Comparison of ENCODE assay signal across 8 cellular contexts in the genomic region with DNA sequence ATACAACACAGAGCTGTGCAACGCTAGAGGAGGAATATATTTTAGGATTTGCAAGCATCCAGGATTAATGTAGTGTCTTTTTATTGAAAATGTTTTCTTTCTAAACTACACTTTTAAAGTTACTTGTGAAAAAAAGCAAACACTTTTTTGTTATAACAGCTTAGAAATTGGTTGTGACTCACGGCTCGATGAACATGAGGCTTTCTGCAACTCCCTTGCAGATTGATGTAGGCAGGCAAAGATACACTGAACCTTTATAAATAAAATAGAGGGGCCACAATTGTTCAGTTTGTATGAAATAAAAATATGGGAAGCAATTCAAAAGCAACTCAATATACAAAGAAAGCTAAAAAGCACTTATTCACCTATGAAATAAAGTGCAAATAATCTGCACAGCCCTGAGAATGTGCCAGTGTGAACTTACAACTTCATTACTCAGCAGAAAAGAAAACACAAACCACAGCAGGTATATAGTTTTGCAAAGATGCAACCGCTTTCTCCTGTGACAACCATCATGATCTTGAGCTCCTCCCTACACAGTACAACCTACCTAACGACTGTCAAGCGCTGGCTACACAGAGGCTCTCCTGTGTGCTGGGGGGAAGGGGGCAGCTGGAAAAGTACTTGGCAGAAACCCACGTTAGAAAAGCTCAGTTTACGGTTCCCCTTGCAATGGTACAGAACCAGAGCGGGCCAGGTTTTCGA. TPM values are rescaled to one million over a fixed set of nuclear protein-coding genes. Genes with fewer than 3 reads are reported as not detected.
DNase-seq lines count a peak whose midpoint lies in the region; ATAC-seq and TF ChIP-seq lines count a peak whose summit lies in the region.

No MANE protein-coding gene starts in this region.

- H3K79me1 ChIP-seq in IMR-90 (ENCODE audit: low read depth in 1 of 2, low read length in 2 of 2): peaks cover 10 to 47% of the 10 kb centered on the region in 2 experiments

- POLR2A ChIA-PET in IMR-90 (lab: Charles Lee; ENCODE audit: unreplicated experiment): no interaction called here

- dilution Hi-C loops in IMR-90 (cut with HindIII; ENCODE audit: low sequenced_read_pairs, unreplicated experiment): no loop called here

- peak overlapping the region; percentile 94 for H2AK9ac ChIP-seq in IMR-90 (replicated peaks; ENCODE audit: low read depth, low read length, poor library complexity)

- peak overlapping the region; percentile 97 for H3K27ac ChIP-seq in IMR-90 (ENCODE audit: insufficient read depth, low read length)
- peak overlapping the region; percentile 95 to 98 for H3K27ac ChIP-seq in ascending aorta
- peak overlapping the region; percentile 92 to 99 (median 97) for H3K27ac ChIP-seq in stomach

- peak overlapping the region; percentile 82 for H3K23ac ChIP-seq in IMR-90 (ENCODE audit: low read depth, low read length)

- H3K27me3 ChIP-seq in IMR-90 (ENCODE audit: control insufficient read depth, insufficient read depth, low read length) (no peaks in the 10 kb centered on the region), ascending aorta (no peaks in the 10 kb centered on the region), stomach (no peaks in the 10 kb centered on the region)

- CTCF ChIA-PET in IMR-90 (lab: Yijun Ruan, JAX): interaction anchor here (0.7 to 1.2 kb wide), 3 partner anchors 12 to 134 kb away, joined by 4 to 5 read pairs (median 4); no protein-coding TSS in a partner anchor

- H3K4ac ChIP-seq in IMR-90 (ENCODE audit: low read depth, low read length): peak overlapping the region; percentile 82

- no peak overlapping the region for H2BK20ac ChIP-seq in IMR-90 (ENCODE audit: low read depth, low read length)

- TF ChIP-seq POLR2A in IMR-90 (IDR thresholded peaks at IDR 0.05; ENCODE audit: low read depth, low read length): no peak
- TF ChIP-seq POLR2A in stomach (IDR thresholded peaks at IDR 0.05): no peak

- H3K4me3 ChIP-seq in IMR-90 (ENCODE audit: insufficient read depth, low read depth, low read length) (peak overlapping the region; percentile 87), ascending aorta (peak overlapping the region; percentile 87), stomach (peak overlapping the region; percentile 79 to 89 (median 82))

- H3K9ac ChIP-seq in IMR-90 (ENCODE audit: low read depth, low read length): peak overlapping the region; percentile 97

- no peak overlapping the region for H3K18ac ChIP-seq in IMR-90 (ENCODE audit: low read depth, low read length)

- peaks cover 45% of the 10 kb centered on the region for H4K20me1 ChIP-seq in IMR-90 (ENCODE audit: insufficient read depth, low read length)

- no peak for TF ChIP-seq EP300 in stomach (IDR thresholded peaks at IDR 0.05)

- H2AFZ ChIP-seq in IMR-90 (replicated peaks; ENCODE audit: low read length, poor library complexity): peak overlapping the region; percentile 100

- no peak for TF ChIP-seq RAD21 in IMR-90 (IDR thresholded peaks at IDR 0.05; ENCODE audit: low read length)

- no peak overlapping the region for H2BK120ac ChIP-seq in IMR-90 (ENCODE audit: low read depth, low read length)

- peak overlapping the region; percentile 48 to 71; a peak in 1 of 4 replicates for H4K8ac ChIP-seq in IMR-90 (ENCODE audit: low read depth in 2 of 2, low read length in 2 of 2)

- H3K56ac ChIP-seq in IMR-90 (ENCODE audit: extremely low read depth, insufficient read depth, low read length): peak overlapping the region; percentile 83; the same call in 1 of the 2 replicates

- peak overlapping the region; percentile 59 for H2AK5ac ChIP-seq in IMR-90 (ENCODE audit: low read depth, low read length)

- BruUV-seq in IMR-90 (replicated peaks; lab: Mats Ljungman, UMichigan): no TSS peak

- H3K9me3 ChIP-seq in IMR-90 (ENCODE audit: control insufficient read depth, insufficient read depth, low read length) (no peaks in the 10 kb centered on the region), ascending aorta (no peaks in the 10 kb centered on the region), stomach (no peaks in the 10 kb centered on the region)

- H4K5ac ChIP-seq in IMR-90 (ENCODE audit: low read depth, low read length): no peak overlapping the region

- peak; percentile 9 for ATAC-seq in IMR-90 (ENCODE audit: low read depth)

- 0% methylated on average over 4 of the region's 10 CpGs; no CpG with 5 or more reads in 1 of the 2 experiments for WGBS in IMR-90 (ENCODE audit: extremely low coverage in 2 of 2, insufficient read length in 1 of 2), 2 experiments
- 11 to 15% (median 13%) methylated on average over 10 of the region's 10 CpGs for WGBS in stomach, 5 donors

- TF ChIP-seq CTCF in IMR-90 (conservative IDR thresholded peaks at IDR 0.05; ENCODE audit: low read depth, low read length) (no peak), ascending aorta (IDR thresholded peaks at IDR 0.05) (no peak), stomach (IDR thresholded peaks at IDR 0.05) (no peak)

- peak overlapping the region; percentile 96 for H3K14ac ChIP-seq in IMR-90 (replicated peaks; ENCODE audit: low read depth, low read length)

- peak overlapping the region; percentile 16; the same call in 1 of the 2 replicates for H4K91ac ChIP-seq in IMR-90 (ENCODE audit: insufficient read depth, low read depth, low read length)

- H3K9me1 ChIP-seq in IMR-90 (ENCODE audit: insufficient read depth, low read length): peaks cover 6% of the 10 kb centered on the region; the same call in 1 of the 2 replicates

- intact Hi-C loops in IMR-90 (cut with micrococcal nuclease): no loop called here
- intact Hi-C loops in ascending aorta (cut with DNase I): no loop called here
- intact Hi-C loops in stomach (cut with DNase I; ENCODE audit: low total_unique reads): no loop called here

- no peak overlapping the region for H2BK15ac ChIP-seq in IMR-90 (ENCODE audit: low read depth, low read length)

- H3K4me2 ChIP-seq in IMR-90 (ENCODE audit: low read depth, low read length): peak overlapping the region; percentile 93

- H3K36me3 ChIP-seq in IMR-90 (ENCODE audit: control insufficient read depth, insufficient read depth, low read length) (peaks cover 24% of the 10 kb centered on the region), ascending aorta (peaks cover 23 to 38% of the 10 kb centered on the region in 2 donors), stomach (peaks cover 23 to 47% (median 44%) of the 10 kb centered on the region in 4 donors)

- DNase-seq in NCI-H1436 (lab: John Stamatoyannopoulos, UW) (peak; percentile 29), NCI-H1436 treated with DMSO at 0.1 percent for 48 hours (lab: John Stamatoyannopoulos, UW) (no peak), IMR-90 (peak; percentile 10), ascending aorta (ENCODE audit: low spot score in 2 of 2) (no peak), iris pigment epithelial cell (ENCODE audit: low read depth) (peak; percentile 23), stomach (no peak), NK-92 (lab: John Stamatoyannopoulos, UW; ENCODE audit: unreplicated experiment) (no peak), pons (ENCODE audit: low spot score) (no peak)

- in situ Hi-C loops in IMR-90 (cut with MboI; ENCODE audit: low sequenced_read_pairs): no loop called here

- peak overlapping the region; percentile 99 for H2BK5ac ChIP-seq in IMR-90 (ENCODE audit: low read depth, low read length, poor library complexity, severe bottlenecking)

- H3K4me1 ChIP-seq in IMR-90 (ENCODE audit: control insufficient read depth, insufficient read depth, low read length): no peaks in the 10 kb centered on the region
- peaks cover 2 to 13% of the 10 kb centered on the region in 2 donors for H3K4me1 ChIP-seq in ascending aorta
- H3K4me1 ChIP-seq in stomach: peaks cover 13 to 42% (median 27%) of the 10 kb centered on the region in 4 donors

TF ChIP-seq in IMR-90, 13 proteins besides CTCF, POLR2A, EP300 and RAD21:
- TF ChIP-seq SMC3 (IDR thresholded peaks at IDR 0.05; ENCODE audit: low read depth, low read length) (no peak), MAFK (IDR thresholded peaks at IDR 0.05; ENCODE audit: low read depth, low read length) (peak; percentile 84), FOS (IDR thresholded peaks at IDR 0.05; ENCODE audit: low read depth, low read length) (no peak)

RNA-seq across cellular contexts. Expression of a gene that starts 0.9 kb away (rescaled TPM):
- total RNA-seq in IMR-90 (2012; rRNA removed) (21.5 and 33.3 TPM in 2 replicates), ascending aorta (53.0 TPM), stomach (100 to 1,000 TPM; 100 to 221 (median 121) TPM)
- polyA plus RNA-seq in IMR-90 (2012; rRNA removed) (52.8 and 55.6 TPM in 2 replicates), stomach (100 to 1,000 TPM in 1 of 3 donors, 10 to 100 TPM in 2; 77.5 to 108 (median 82.2) TPM)
- 31.3 and 67.0 TPM in 2 replicates for polyA plus RNA-seq in IMR-90 (2012; cell fraction: cytosol; rRNA removed)
- polyA plus RNA-seq in IMR-90 (2012; cell fraction: nucleus; rRNA removed; ENCODE audit: low replicate concordance): 330 and 479 TPM in 2 replicates

RNA-seq across cellular contexts. Expression of a gene that starts 6.3 kb away (rescaled TPM):
- 27.5 and 30.3 TPM in 2 replicates for total RNA-seq in IMR-90 (2012; rRNA removed)
- 60.5 and 64.2 TPM in 2 replicates for polyA plus RNA-seq in IMR-90 (2012; rRNA removed)
- polyA plus RNA-seq in IMR-90 (2012; cell fraction: cytosol; rRNA removed): 65.9 and 85.9 TPM in 2 replicates
- polyA plus RNA-seq in IMR-90 (2012; cell fraction: nucleus; rRNA removed; ENCODE audit: low replicate concordance): 52.2 and 75.8 TPM in 2 replicates
- total RNA-seq in ascending aorta: 67.7 TPM
- 10 to 100 TPM; 14.6 to 87.2 (median 60.3) TPM for total RNA-seq in stomach
- 10 to 100 TPM; 13.1 to 34.9 (median 29.5) TPM for polyA plus RNA-seq in stomach

RNA-seq across cellular contexts. Expression of a gene that starts 47.4 kb away (rescaled TPM):
- total RNA-seq in IMR-90 (2012; rRNA removed) (under 0.01 TPM in 2 replicates), ascending aorta (32.6 TPM), stomach (10 to 100 TPM in 2 of 5 donors, 1 to 10 TPM in 3; 2.6 to 24.6 (median 7.0) TPM)
- polyA plus RNA-seq in IMR-90 (2012; rRNA removed) (0.48 and 0.49 TPM in 2 replicates), stomach (10 to 100 TPM in 2 of 3 donors, 1 to 10 TPM in 1; 7.3 to 26.3 (median 11.9) TPM)
- 0.04 and 0.21 TPM in 2 replicates for polyA plus RNA-seq in IMR-90 (2012; cell fraction: cytosol; rRNA removed)
- polyA plus RNA-seq in IMR-90 (2012; cell fraction: nucleus; rRNA removed; ENCODE audit: low replicate concordance): 6.9 and 12.9 TPM in 2 replicates

RNA-seq across cellular contexts. Expression of a gene that starts 48.0 kb away (rescaled TPM):
- total RNA-seq in IMR-90 (2012; rRNA removed): not detected in 2 replicates
- polyA plus RNA-seq in IMR-90 (2012; rRNA removed): 0.92 and 1.7 TPM in 2 replicates
- polyA plus RNA-seq in IMR-90 (2012; cell fraction: cytosol; rRNA removed): 0.69 and 2.5 TPM in 2 replicates
- 0.24 and 1.3 TPM in 2 replicates for polyA plus RNA-seq in IMR-90 (2012; cell fraction: nucleus; rRNA removed; ENCODE audit: low replicate concordance)
- total RNA-seq in ascending aorta: not detected
- total RNA-seq in stomach: not detected
- not detected for polyA plus RNA-seq in stomach

RNA-seq across cellular contexts. Expression of a gene that starts 51.8 kb away (rescaled TPM):
- total RNA-seq in IMR-90 (2012; rRNA removed) (not detected in 2 replicates), ascending aorta (585 TPM), stomach (100 to 1,000 TPM in 1 of 5 donors, 10 to 100 TPM in 1, not detected in 3; 34.8 to 263 TPM)
- polyA plus RNA-seq in IMR-90 (2012; rRNA removed) (0.21 TPM in 1 of 2 replicates, not detected in the other), stomach (1 to 10 TPM in 1 of 3 donors, under 1 TPM in 1, not detected in 1; 0.88 to 5.7 TPM)
- polyA plus RNA-seq in IMR-90 (2012; cell fraction: cytosol; rRNA removed): 1.2 TPM in 1 of 2 replicates, not detected in the other
- not detected in 2 replicates for polyA plus RNA-seq in IMR-90 (2012; cell fraction: nucleus; rRNA removed; ENCODE audit: low replicate concordance)

Comparison
In these comparisons a context has a peak if more than half of its experiments do, and no peak if none do; other contexts are left out.
1. DNase-seq: peak in NCI-H1436 (single experiment), IMR-90 (single experiment) and iris pigment epithelial cell (single experiment); none in NCI-H1436 treated with DMSO at 0.1 percent for 48 hours (single experiment), ascending aorta (0 of 2), stomach (single experiment), NK-92 (single experiment) and pons (single experiment).
2. Peak in every context shown above with its lines, with median percentiles within 50 percentile points of each other: H3K27ac ChIP-seq and H3K4me3 ChIP-seq.